8 cellular contexts compared by ENCODE assay signal in genomic region chr19:2618611-2619010, GRCh38.
A peak's percentile ranks its signal among the peaks of the same experiment; 100 is the strongest.
DNase-seq lines count a peak whose midpoint lies in the region; ATAC-seq and TF ChIP-seq lines count a peak whose summit lies in the region.

No MANE protein-coding gene starts in this region.

- no peaks in the 10 kb centered on the region for H3K79me2 ChIP-seq in HCT116 (ENCODE audit: insufficient read depth, low read length)

- H3K36me3 ChIP-seq in HCT116 (ENCODE audit: control insufficient read depth in 1 of 2, insufficient read depth in 2 of 2, low read length in 2 of 2) (no peaks in the 10 kb centered on the region), neutrophil (no peaks in the 10 kb centered on the region), testis (ENCODE audit: low read depth, missing control alignments) (no peaks in the 10 kb centered on the region)

- no TSS peak for BruUV-seq in HCT116 (replicated peaks; lab: Mats Ljungman, UMichigan)

- no peaks in the 10 kb centered on the region for H4K20me1 ChIP-seq in HCT116 (ENCODE audit: insufficient read depth)

- H3K9me2 ChIP-seq in HCT116 (ENCODE audit: insufficient read depth), result no peaks in the 10 kb centered on the region

- RAD21 ChIA-PET in HCT116 (lab: Charles Lee; ENCODE audit: low non-redundant PET in 1 of 2, low total read pairs in 2 of 2, uncharacterized antibody in 2 of 2, unreplicated experiment in 2 of 2), result interaction anchor here (0.9 to 1.4 kb wide), 1 partner anchor 18 kb away, joined by 4 read pairs; no protein-coding TSS in a partner anchor

- peak overlapping the region; percentile 52 for H3K9ac ChIP-seq in HCT116 (ENCODE audit: low read length)

- POLR2A ChIA-PET in HCT116 (lab: Charles Lee), result interaction anchor here (0.6 to 3.4 kb wide), 4 partner anchors 9 to 233 kb away, joined by 4 to 22 read pairs (median 5); partner anchors contain the start of gene GADD45B

- H3K4me3 ChIP-seq in HCT116 (replicated peaks in 1 of 2; ENCODE audit: low read depth in 1 of 2, low read length in 2 of 2) (peak overlapping the region in 1 of 2 experiments; percentile 16; a peak in 1 of 4 replicates), neutrophil (ENCODE audit: low read depth in 1 of 2, low read length in 1 of 2) (peak overlapping the region; percentile 19 to 58), testis (no peak overlapping the region)

- no peaks in the 10 kb centered on the region for H3K9me3 ChIP-seq in HCT116 (ENCODE audit: control insufficient read depth in 1 of 2, insufficient read depth in 1 of 2, low read depth in 1 of 2, low read length in 2 of 2)
- H3K9me3 ChIP-seq in neutrophil, result no peaks in the 10 kb centered on the region
- no peaks in the 10 kb centered on the region for H3K9me3 ChIP-seq in testis

- H3K27ac ChIP-seq in HCT116 (ENCODE audit: low read depth, low read length), result peak overlapping the region; percentile 20
- peak overlapping the region; percentile 99 for H3K27ac ChIP-seq in neutrophil
- no peak overlapping the region for H3K27ac ChIP-seq in testis

- DNase-seq in HCT116 (ENCODE audit: low read depth, low spot score), result peak; percentile 62
- DNase-seq in T-helper 2 cell, result peak in 4 of 5 experiments; percentile 49 to 79 (median 62)
- DNase-seq in astrocyte of the hippocampus (ENCODE audit: low read depth, low spot score), result peak; percentile 69
- no peak for DNase-seq in COLO829 (ENCODE audit: low spot score)
- no peak for DNase-seq in testis

- H3K4me2 ChIP-seq in HCT116 (ENCODE audit: low read length), result peak overlapping the region; percentile 71

- H2AFZ ChIP-seq in HCT116 (ENCODE audit: low read depth, low read length, poor library complexity, severe bottlenecking), result peak overlapping the region; percentile 24

- H3K27me3 ChIP-seq in HCT116 (ENCODE audit: insufficient read depth, low read length), result no peaks in the 10 kb centered on the region
- no peaks in the 10 kb centered on the region for H3K27me3 ChIP-seq in neutrophil
- no peaks in the 10 kb centered on the region for H3K27me3 ChIP-seq in testis

- WGBS in testis, 2 donors, result 74 to 81% methylated on average over 10 of the region's 10 CpGs

- CTCF ChIA-PET in HCT116 (lab: Charles Lee), result interaction anchor here (0.7 to 2.0 kb wide), 4 partner anchors 9 to 143 kb away, joined by 3 to 6 read pairs (median 4); partner anchors contain the start of gene GADD45B

- ATAC-seq in HCT116 (peak; percentile 74), GM19452 (IDR thresholded peaks at IDR 0.05; ENCODE audit: unreplicated experiment) (no peak), HG02623 (IDR thresholded peaks at IDR 0.05; ENCODE audit: unreplicated experiment) (no peak)

- intact Hi-C loops in HCT116 (cut with micrococcal nuclease), result loop anchor here (10.0 kb wide), 1 partner anchor 464 kb away; the partner anchor contains the start of gene AP3D1
- intact Hi-C loops in testis (cut with DNase I; ENCODE audit: low total_unique reads), result loop anchor here (10.0 kb wide), 1 partner anchor 144 kb away; the partner anchor contains the start of gene GADD45B

- no peak for TF ChIP-seq RAD21 in HCT116 (IDR thresholded peaks at IDR 0.05; ENCODE audit: low read depth)

- TF ChIP-seq CTCF in HCT116 (IDR thresholded peaks at IDR 0.05 in 2 of 3, conservative IDR thresholded peaks at IDR 0.05 in 1 of 3; ENCODE audit: borderline replicate concordance in 1 of 3, insufficient read depth in 1 of 3, low read depth in 2 of 3, low read length in 2 of 3), result no peak
- TF ChIP-seq CTCF in neutrophil (IDR thresholded peaks at IDR 0.05), result peak; percentile 66
- TF ChIP-seq CTCF in testis (IDR thresholded peaks at IDR 0.05), result no peak

- TF ChIP-seq POLR2A in HCT116 (IDR thresholded peaks at IDR 0.05; ENCODE audit: borderline replicate concordance, extremely low read depth, insufficient read depth, insufficient read length) (no peak), testis (IDR thresholded peaks at IDR 0.05) (no peak)

- peaks cover 38 to 50% of the 10 kb centered on the region in 2 experiments for H3K4me1 ChIP-seq in HCT116 (ENCODE audit: control insufficient read depth in 1 of 2, insufficient read depth in 2 of 2, low read length in 2 of 2)
- peaks cover 99 to 100% of the 10 kb centered on the region in 2 experiments for H3K4me1 ChIP-seq in neutrophil (ENCODE audit: control insufficient read depth in 1 of 2, insufficient read depth in 1 of 2, low read depth in 1 of 2, low read length in 1 of 2)
- H3K4me1 ChIP-seq in testis, result peaks cover 11% of the 10 kb centered on the region

TF ChIP-seq in HCT116, 20 proteins besides CTCF, POLR2A, EP300 and RAD21:
- TF ChIP-seq MAX (IDR thresholded peaks at IDR 0.05), result peak; percentile 54
- no peak for TF ChIP-seq ATF3 (IDR thresholded peaks at IDR 0.05)
- peak; percentile 51 for TF ChIP-seq SP1 (IDR thresholded peaks at IDR 0.05; ENCODE audit: low read depth)
- TF ChIP-seq EGR1 (IDR thresholded peaks at IDR 0.05; ENCODE audit: low read depth), result peak; percentile 96

Comparison
In these comparisons a context has a peak if more than half of its experiments do, and no peak if none do; other contexts are left out.
1. DNase-seq: peak in HCT116 (single experiment), T-helper 2 cell (4 of 5) and astrocyte of the hippocampus (single experiment); none in COLO829 (single experiment) and testis (single experiment).
2. H3K27ac ChIP-seq: peak in HCT116 (single experiment) and neutrophil (single experiment); none in testis (0 of 2).
3. H3K4me3 ChIP-seq: peak in neutrophil (2 of 2); none in testis (0 of 2).